In the genomic region with DNA sequence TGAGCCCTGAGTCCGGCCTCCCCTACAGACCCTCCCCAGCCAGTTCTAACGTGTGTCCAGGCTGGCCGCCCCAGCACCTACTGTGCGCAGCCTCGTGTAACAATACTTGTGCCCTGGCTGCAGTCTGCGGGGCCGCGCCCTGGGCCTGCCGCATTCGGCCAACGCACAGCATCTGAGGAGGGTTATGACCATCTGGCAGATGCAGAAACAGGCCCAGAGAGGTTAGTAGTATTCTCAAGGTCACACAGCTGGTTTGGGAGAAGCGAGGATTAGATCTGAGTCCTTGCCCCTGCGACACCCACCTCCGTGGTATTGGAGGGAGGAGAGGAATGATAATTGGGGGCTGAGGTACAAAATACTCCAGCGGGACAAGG, we compare ENCODE assay signal across 8 cellular contexts. TPM values are rescaled to one million over a fixed set of nuclear protein-coding genes. Genes with fewer than 3 reads are reported as not detected.
DNase-seq lines count a peak whose midpoint lies in the region; ATAC-seq and TF ChIP-seq lines count a peak whose summit lies in the region.

No MANE protein-coding gene starts in this region.

- peak overlapping the region; percentile 74 for H3K4me3 ChIP-seq in HAP-1
- peak overlapping the region; percentile 66 to 77 for H3K4me3 ChIP-seq in prostate gland

- TF ChIP-seq CTCF in VCaP (conservative IDR thresholded peaks at IDR 0.05) (no peak), foreskin keratinocyte (conservative IDR thresholded peaks at IDR 0.05) (no peak), prostate gland (IDR thresholded peaks at IDR 0.05) (no peak), GM13976 (IDR thresholded peaks at IDR 0.05; ENCODE audit: borderline replicate concordance, control extremely low read depth, extremely low read depth, insufficient read depth, missing control alignments) (no peak)

- intact Hi-C loops in prostate gland (cut with DNase I) = loop anchor here (5.0 to 10.0 kb wide), 3 partner anchors 47 to 405 kb away; partner anchors contain the start of genes ACD, AGRP, ATP6V0D1 and C16orf86

- H3K27ac ChIP-seq in VCaP (peak overlapping the region; percentile 86), foreskin keratinocyte (peak overlapping the region; percentile 3), prostate gland (peak overlapping the region; percentile 81 to 84)

- in situ Hi-C loops in HAP-1 (cut with MboI; ENCODE audit: low sequenced_read_pairs) (no loop called here), GM13976 (cut with MboI; ENCODE audit: low sequenced_read_pairs, unreplicated experiment) (loop anchor here (10.0 to 25.0 kb wide), 2 partner anchors 115 to 283 kb away; partner anchors contain the start of genes CARMIL2, RANBP10 and TSNAXIP1)

- peaks cover 8% of the 10 kb centered on the region for H3K4me1 ChIP-seq in HAP-1
- peaks cover 24% of the 10 kb centered on the region for H3K4me1 ChIP-seq in foreskin keratinocyte
- H3K4me1 ChIP-seq in prostate gland (replicated peaks) = peaks cover 3% of the 10 kb centered on the region

- DNase-seq in HAP-1 (ENCODE audit: low spot score in 2 of 2) = peak in 1 of 2 experiments; percentile 28
- no peak for DNase-seq in foreskin keratinocyte
- no peak for DNase-seq in prostate gland (ENCODE audit: low spot score)
- DNase-seq in NK-92 treated with Interleukin-12 subunit alpha and Interleukin-12 subunit beta, amount 100 ng/mL, for 24 hours (lab: John Stamatoyannopoulos, UW) = no peak
- DNase-seq in GM13976 (ENCODE audit: low spot score) = no peak
- no peak for DNase-seq in NCI-H526 (lab: John Stamatoyannopoulos, UW)

- H3K9me3 ChIP-seq in HAP-1 = no peaks in the 10 kb centered on the region
- no peaks in the 10 kb centered on the region for H3K9me3 ChIP-seq in prostate gland

- 4% methylated on average over 15 of the region's 15 CpGs for WGBS in prostate gland

- TF ChIP-seq POLR2A in prostate gland (IDR thresholded peaks at IDR 0.05) = no peak

- H3K36me3 ChIP-seq in HAP-1 (replicated peaks) (0 out of 2 replicates have a peak, but pooled peaks cover 3% of the 10 kb centered on the region), prostate gland (no peaks in the 10 kb centered on the region)

- H3K27me3 ChIP-seq in HAP-1 (ENCODE audit: low read depth) (no peaks in the 10 kb centered on the region), foreskin keratinocyte (no peaks in the 10 kb centered on the region), prostate gland (replicated peaks; ENCODE audit: insufficient read depth) (no peaks in the 10 kb centered on the region)

- no peak for ATAC-seq in foreskin keratinocyte
- ATAC-seq in HG02678 (IDR thresholded peaks at IDR 0.05; ENCODE audit: unreplicated experiment) = no peak

RNA-seq across cellular contexts. Expression of gene RIPOR1, which starts 1.0 kb away (rescaled TPM):
- total RNA-seq in foreskin keratinocyte (31.6 and 32.0 TPM in 2 replicates), prostate gland (100 to 1,000 TPM in 1 of 2 donors, 10 to 100 TPM in 1; 32.5 to 121 TPM)
- polyA plus RNA-seq in foreskin keratinocyte = 29.3 and 29.9 TPM in 2 replicates

RNA-seq across cellular contexts. Expression of gene CTCF, which starts 32.7 kb away (rescaled TPM):
- total RNA-seq in foreskin keratinocyte (37.0 and 42.9 TPM in 2 replicates), prostate gland (10 to 100 TPM; 39.9 to 48.9 TPM)
- 17.8 and 22.1 TPM in 2 replicates for polyA plus RNA-seq in foreskin keratinocyte

RNA-seq across cellular contexts. Expression of gene AGRP, which starts 46.3 kb away (rescaled TPM):
- total RNA-seq in foreskin keratinocyte (not detected in 2 replicates), prostate gland (1 to 10 TPM in 1 of 2 donors, not detected in 1; 1.5 TPM)
- polyA plus RNA-seq in foreskin keratinocyte = not detected in 2 replicates

RNA-seq across cellular contexts. Expression of gene ATP6V0D1, which starts 48.7 kb away (rescaled TPM):
- 97.7 and 102 TPM in 2 replicates for total RNA-seq in foreskin keratinocyte
- 114 and 119 TPM in 2 replicates for polyA plus RNA-seq in foreskin keratinocyte
- 100 to 1,000 TPM in 1 of 2 donors, 10 to 100 TPM in 1; 98.3 to 138 TPM for total RNA-seq in prostate gland

Comparison
In these comparisons a context has a peak if more than half of its experiments do, and no peak if none do; other contexts are left out.
1. H3K27ac ChIP-seq: peak in every context shown above with its lines; median percentile 86 in VCaP; 82 in prostate gland; 3 in foreskin keratinocyte.